ENCODE assay signal across 8 cellular contexts in the genomic region with DNA sequence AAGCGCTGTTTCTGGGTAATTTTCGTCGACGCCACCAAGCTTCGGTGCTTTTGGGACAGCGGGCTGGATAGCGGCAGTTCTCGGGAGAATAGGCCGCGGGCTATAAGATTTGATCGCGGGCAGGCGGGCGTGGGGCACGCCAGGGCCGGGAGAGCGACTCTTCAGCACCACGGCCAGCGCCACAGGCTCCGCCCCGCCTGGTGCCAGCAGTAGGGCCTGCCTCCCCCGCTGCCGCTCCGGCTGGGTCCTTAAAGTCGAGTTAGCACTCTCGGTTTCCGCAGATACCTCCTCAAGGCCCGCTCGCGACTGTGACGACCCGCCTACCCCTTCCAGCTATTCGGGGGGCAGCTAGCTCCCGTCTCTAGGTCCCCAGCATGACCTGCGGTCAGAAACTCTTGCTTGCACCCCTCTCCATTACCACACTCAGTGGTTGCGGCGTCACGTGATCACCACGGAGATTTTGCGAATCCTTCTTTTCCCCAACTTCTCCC. TPM values are rescaled to one million over a fixed set of nuclear protein-coding genes. Genes with fewer than 3 reads are reported as not detected.
DNase-seq lines count a peak whose midpoint lies in the region; ATAC-seq and TF ChIP-seq lines count a peak whose summit lies in the region.

No MANE protein-coding gene starts in this region.

- TF ChIP-seq CTCF in astrocyte of the spinal cord (IDR thresholded peaks at IDR 0.05; ENCODE audit: low read depth, low read length) = no peak

- in situ Hi-C loops in astrocyte of the spinal cord (cut with HindIII; ENCODE audit: low sequenced_read_pairs) = no loop called here

- no peak overlapping the region for H3K4me3 ChIP-seq in astrocyte of the spinal cord (ENCODE audit: low read depth, low read length)

- ATAC-seq in GM21390 (IDR thresholded peaks at IDR 0.05; ENCODE audit: unreplicated experiment) (peak; percentile 83), HG02763 (IDR thresholded peaks at IDR 0.05; ENCODE audit: unreplicated experiment) (no peak), GM19023 (IDR thresholded peaks at IDR 0.05; ENCODE audit: unreplicated experiment) (no peak)

- peak; percentile 49 for DNase-seq in astrocyte of the spinal cord (ENCODE audit: low read depth, low spot score)
- DNase-seq in left kidney (ENCODE audit: low read depth, low spot score) = peak; percentile 94
- peak; percentile 33 to 47 for DNase-seq in stimulated activated CD8-positive, alpha-beta memory T cell treated with anti-CD3 and anti-CD28 coated beads, Interleukin-2, amount 100 ng/mL, for 48 hours (ENCODE audit: low read depth in 2 of 2)
- no peak for DNase-seq in NCI-H774 (lab: John Stamatoyannopoulos, UW)

TF ChIP-seq in PFSK-1, 5 proteins besides CTCF, POLR2A, EP300 and RAD21:
- TF ChIP-seq, protein P1, sequence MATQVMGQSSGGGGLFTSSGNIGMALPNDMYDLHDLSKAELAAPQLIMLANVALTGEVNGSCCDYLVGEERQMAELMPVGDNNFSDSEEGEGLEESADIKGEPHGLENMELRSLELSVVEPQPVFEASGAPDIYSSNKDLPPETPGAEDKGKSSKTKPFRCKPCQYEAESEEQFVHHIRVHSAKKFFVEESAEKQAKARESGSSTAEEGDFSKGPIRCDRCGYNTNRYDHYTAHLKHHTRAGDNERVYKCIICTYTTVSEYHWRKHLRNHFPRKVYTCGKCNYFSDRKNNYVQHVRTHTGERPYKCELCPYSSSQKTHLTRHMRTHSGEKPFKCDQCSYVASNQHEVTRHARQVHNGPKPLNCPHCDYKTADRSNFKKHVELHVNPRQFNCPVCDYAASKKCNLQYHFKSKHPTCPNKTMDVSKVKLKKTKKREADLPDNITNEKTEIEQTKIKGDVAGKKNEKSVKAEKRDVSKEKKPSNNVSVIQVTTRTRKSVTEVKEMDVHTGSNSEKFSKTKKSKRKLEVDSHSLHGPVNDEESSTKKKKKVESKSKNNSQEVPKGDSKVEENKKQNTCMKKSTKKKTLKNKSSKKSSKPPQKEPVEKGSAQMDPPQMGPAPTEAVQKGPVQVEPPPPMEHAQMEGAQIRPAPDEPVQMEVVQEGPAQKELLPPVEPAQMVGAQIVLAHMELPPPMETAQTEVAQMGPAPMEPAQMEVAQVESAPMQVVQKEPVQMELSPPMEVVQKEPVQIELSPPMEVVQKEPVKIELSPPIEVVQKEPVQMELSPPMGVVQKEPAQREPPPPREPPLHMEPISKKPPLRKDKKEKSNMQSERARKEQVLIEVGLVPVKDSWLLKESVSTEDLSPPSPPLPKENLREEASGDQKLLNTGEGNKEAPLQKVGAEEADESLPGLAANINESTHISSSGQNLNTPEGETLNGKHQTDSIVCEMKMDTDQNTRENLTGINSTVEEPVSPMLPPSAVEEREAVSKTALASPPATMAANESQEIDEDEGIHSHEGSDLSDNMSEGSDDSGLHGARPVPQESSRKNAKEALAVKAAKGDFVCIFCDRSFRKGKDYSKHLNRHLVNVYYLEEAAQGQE (IDR thresholded peaks at IDR 0.05; ENCODE audit: insufficient read depth in 1 of 2, low read depth in 2 of 2, low read length in 2 of 2) = peak; percentile 94 to 95
- TF ChIP-seq FOXP2 (optimal IDR thresholded peaks at IDR 0.05; ENCODE audit: borderline replicate concordance, extremely low read depth, extremely low read length, insufficient read depth) = no peak

RNA-seq across cellular contexts. Expression of a gene that starts 9.4 kb away (rescaled TPM):
- not detected for polyA plus RNA-seq in PFSK-1 (2012; ENCODE audit: insufficient read length, low read depth)
